ENCODE assay signal across 12 cellular contexts in genomic region chr1:70436617-70437236, GRCh38. TPM values are rescaled to one million over a fixed set of nuclear protein-coding genes. Genes with fewer than 3 reads are reported as not detected.
DNase-seq lines count a peak whose midpoint lies in the region; ATAC-seq and TF ChIP-seq lines count a peak whose summit lies in the region.
"Had no signal": no experiment of that assay in that cellular context is flagged by ENCODE, and none has a peak within 500 bp of the region (broad histone marks: within the 10 kb centered on the region; RNA-seq: fewer than 3 reads in every experiment).

No MANE protein-coding gene starts in this region.

- no peak overlapping the region for H3K27ac Mint-ChIP-seq in chondrocyte (ENCODE audit: unreplicated experiment)
- no peak overlapping the region for H3K27ac Mint-ChIP-seq in CD4-positive, alpha-beta memory T cell
- H3K27ac Mint-ChIP-seq in natural killer cell: no peak overlapping the region

- no peaks in the 10 kb centered on the region for H4K20me1 ChIP-seq in Karpas-422 (ENCODE audit: insufficient read depth, low read depth, low read length)

- H3K4me3 Mint-ChIP-seq in chondrocyte (ENCODE audit: unreplicated experiment) (no peak overlapping the region), natural killer cell (no peak overlapping the region)
- no peak overlapping the region for H3K4me3 Mint-ChIP-seq in CD4-positive, alpha-beta memory T cell

- H3K27me3 ChIP-seq in Karpas-422 (ENCODE audit: low read length): no peaks in the 10 kb centered on the region
- no peaks in the 10 kb centered on the region for H3K27me3 ChIP-seq in CD4-positive, alpha-beta memory T cell (ENCODE audit: insufficient read depth, low read length)

- H3K27me3 Mint-ChIP-seq in chondrocyte (ENCODE audit: low read depth): no peaks in the 10 kb centered on the region
- H3K27me3 Mint-ChIP-seq in CD4-positive, alpha-beta memory T cell: no peaks in the 10 kb centered on the region
- no peaks in the 10 kb centered on the region for H3K27me3 Mint-ChIP-seq in natural killer cell (ENCODE audit: low read depth in 2 of 2)

- H3K4me3 ChIP-seq in AG10803 (ENCODE audit: low read length): no peak overlapping the region
- no peak overlapping the region for H3K4me3 ChIP-seq in Karpas-422 (ENCODE audit: low read length)
- no peak overlapping the region for H3K4me3 ChIP-seq in CD4-positive, alpha-beta memory T cell (ENCODE audit: low read length in 2 of 2)

- TF ChIP-seq CTCF in AG10803 (conservative IDR thresholded peaks at IDR 0.05; ENCODE audit: low read length): peak; percentile 90
- TF ChIP-seq CTCF in chondrocyte (IDR thresholded peaks at IDR 0.05): peak; percentile 50
- no peak for TF ChIP-seq CTCF in natural killer cell (IDR thresholded peaks at IDR 0.05)

- peaks cover 35% of the 10 kb centered on the region for H3K36me3 Mint-ChIP-seq in chondrocyte (ENCODE audit: low read depth)
- peaks cover 10 to 47% of the 10 kb centered on the region in 2 donors for H3K36me3 Mint-ChIP-seq in CD4-positive, alpha-beta memory T cell
- H3K36me3 Mint-ChIP-seq in natural killer cell: peaks cover 5% of the 10 kb centered on the region

- POLR2A ChIA-PET in CD4-positive, alpha-beta memory T cell (lab: Charles Lee; ENCODE audit: partially characterized antibody): no interaction called here

- H3K79me2 ChIP-seq in Karpas-422 (ENCODE audit: low read length): no peaks in the 10 kb centered on the region

- H2AFZ ChIP-seq in Karpas-422 (ENCODE audit: low read length): peak overlapping the region; percentile 43; the same call in 1 of the 2 replicates

- intact Hi-C loops in CD4-positive, alpha-beta memory T cell (cut with micrococcal nuclease): no loop called here
- intact Hi-C loops in natural killer cell (cut with micrococcal nuclease): no loop called here

- H3K4me1 Mint-ChIP-seq in chondrocyte (ENCODE audit: low read depth) (no peaks in the 10 kb centered on the region), natural killer cell (no peaks in the 10 kb centered on the region)
- no peaks in the 10 kb centered on the region for H3K4me1 Mint-ChIP-seq in CD4-positive, alpha-beta memory T cell

- no peaks in the 10 kb centered on the region for H3K9me2 ChIP-seq in Karpas-422 (replicated peaks; ENCODE audit: insufficient read depth, low read length)

- H3K27ac ChIP-seq in Karpas-422 (ENCODE audit: low read length): no peak overlapping the region
- H3K27ac ChIP-seq in CD4-positive, alpha-beta memory T cell (ENCODE audit: low read depth, low read length): no peak overlapping the region

- no peaks in the 10 kb centered on the region for H3K9me3 ChIP-seq in Karpas-422 (ENCODE audit: low read length)
- H3K9me3 ChIP-seq in CD4-positive, alpha-beta memory T cell (ENCODE audit: control insufficient read depth in 1 of 2, low read length in 2 of 2): no peaks in the 10 kb centered on the region

- no peak overlapping the region for H3K4me2 ChIP-seq in Karpas-422 (ENCODE audit: low read depth, low read length, poor library complexity, severe bottlenecking)

- DNase-seq in AG10803 (ENCODE audit: low read depth) (peak; percentile 72), Karpas-422 (peak; percentile 70), chondrocyte (ENCODE audit: low spot score) (no peak), medulla oblongata (ENCODE audit: extremely low spot score) (peak; percentile 29), natural killer cell (no peak)
- no peak for DNase-seq in CD4-positive, alpha-beta memory T cell
- DNase-seq: activated CD8-positive, alpha-beta memory T cell treated with anti-CD3 and anti-CD28 coated beads for 24 hours; DMS79; NCI-H1105; SIG-M5 had no signal

- H3K9me3 Mint-ChIP-seq in chondrocyte (ENCODE audit: low read depth) (no peaks in the 10 kb centered on the region), natural killer cell (no peaks in the 10 kb centered on the region)
- H3K9me3 Mint-ChIP-seq in CD4-positive, alpha-beta memory T cell: no peaks in the 10 kb centered on the region

- H3K36me3 ChIP-seq in Karpas-422 (ENCODE audit: insufficient read depth, low read length): peaks cover 5% of the 10 kb centered on the region; the same call in 1 of the 2 replicates
- H3K36me3 ChIP-seq in CD4-positive, alpha-beta memory T cell (ENCODE audit: insufficient read depth, low read length): no peaks in the 10 kb centered on the region

- ATAC-seq in GM21526 (IDR thresholded peaks at IDR 0.05; ENCODE audit: low FRiP score, unreplicated experiment) (no peak), natural killer cell (no peak), GM21360 (IDR thresholded peaks at IDR 0.05; ENCODE audit: unreplicated experiment) (no peak)

- H3K4me1 ChIP-seq in Karpas-422 (ENCODE audit: low read length): peaks cover 2% of the 10 kb centered on the region
- H3K4me1 ChIP-seq in CD4-positive, alpha-beta memory T cell (ENCODE audit: insufficient read depth, low read length): no peaks in the 10 kb centered on the region

- CTCF ChIA-PET in CD4-positive, alpha-beta memory T cell (lab: Charles Lee; ENCODE audit: partially characterized antibody): no interaction called here

- no peak overlapping the region for H3K9ac ChIP-seq in Karpas-422 (ENCODE audit: low read length)

RNA-seq across cellular contexts. Expression of gene CTH, which starts 25.7 kb away (rescaled TPM):
- 23.0 and 63.3 TPM in 2 replicates for total RNA-seq in Karpas-422 (2014; rRNA removed; shearing (Covaris generic); ENCODE audit: low replicate concordance)
- total RNA-seq in chondrocyte: 3.8 to 17.4 TPM (median 14.9 TPM) in 3 replicates
- total RNA-seq in CD4-positive, alpha-beta memory T cell: 1 to 10 TPM; 2.0 to 2.9 TPM
- 1 to 10 TPM; 1.3 to 1.9 TPM for polyA plus RNA-seq in CD4-positive, alpha-beta memory T cell
- 1 to 10 TPM; 3.0 to 7.6 (median 3.6) TPM for total RNA-seq in natural killer cell

Comparison
In these comparisons a context has a peak if more than half of its experiments do, and no peak if none do; other contexts are left out.
1. DNase-seq: peak in AG10803 (single experiment), Karpas-422 (single experiment) and medulla oblongata (single experiment); none in chondrocyte (single experiment), CD4-positive, alpha-beta memory T cell (0 of 5) and natural killer cell (single experiment).